Comparison of ENCODE assay signal across 22 cellular contexts in genomic region chr13:113732961-113733950, GRCh38. TPM values are rescaled to one million over a fixed set of nuclear protein-coding genes. Genes with fewer than 3 reads are reported as not detected.
DNase-seq lines count a peak whose midpoint lies in the region; ATAC-seq, FAIRE-seq and TF ChIP-seq lines count a peak whose summit lies in the region.
"Had no signal": no experiment of that assay in that cellular context is flagged by ENCODE, and none has a peak within 500 bp of the region (broad histone marks: within the 10 kb centered on the region; RNA-seq: fewer than 3 reads in every experiment).

No MANE protein-coding gene starts in this region.

- H3K27ac ChIP-seq in left ventricle myocardium inferior (replicated peaks): no peak overlapping the region
- H3K27ac ChIP-seq in GM12878 (ENCODE audit: control insufficient read depth, insufficient read depth): no peak overlapping the region
- no peak overlapping the region for H3K27ac ChIP-seq in lower lobe of right lung
- H3K27ac ChIP-seq: SJSA1 had no signal

- POLR2A ChIA-PET in GM12878 (lab: Charles Lee): no interaction called here

- no peak overlapping the region for H2AFZ ChIP-seq in GM12878 (ENCODE audit: control insufficient read depth, low read depth, low read length)

- TF ChIP-seq POLR2A in GM12878 (IDR thresholded peaks at IDR 0.05; ENCODE audit: low read depth, low read length): no peak

- ATAC-seq in Right ventricle myocardium superior (ENCODE audit: poor library complexity): no peak
- no peak for ATAC-seq in GM12878
- ATAC-seq in lower lobe of right lung: no peak
- no peak for ATAC-seq in GM21423 (IDR thresholded peaks at IDR 0.05; ENCODE audit: unreplicated experiment)
- no peak for ATAC-seq in GM21619 (IDR thresholded peaks at IDR 0.05; ENCODE audit: unreplicated experiment)
- ATAC-seq: CD8-positive, alpha-beta T cell; PC-3 had no signal

- intact Hi-C loops in Right ventricle myocardium superior (cut with DNase I) (no loop called here), left ventricle myocardium inferior (cut with micrococcal nuclease) (no loop called here), GM12878 (cut with micrococcal nuclease; ENCODE audit: unreplicated experiment) (no loop called here), lower lobe of right lung (cut with DNase I) (no loop called here)

- RAD21 ChIA-PET in GM12878 (lab: Charles Lee; ENCODE audit: unreplicated experiment): no interaction called here

- no peaks in the 10 kb centered on the region for H4K20me1 ChIP-seq in GM12878 (ENCODE audit: control insufficient read depth, insufficient read depth)

- no TSS peak for BruUV-seq in GM12878 (replicated peaks; lab: Mats Ljungman, UMichigan)

- H3K79me2 ChIP-seq in GM12878 (ENCODE audit: control insufficient read depth, insufficient read depth, low read length): no peaks in the 10 kb centered on the region

- WGBS in GM12878 (ENCODE audit: insufficient coverage, insufficient replicate concordance, low lambda C conversion rate, missing lambda C conversion rate): 72% methylated on average over 47 of the region's 55 CpGs

- TF ChIP-seq CTCF in left ventricle myocardium inferior (IDR thresholded peaks at IDR 0.05; ENCODE audit: borderline replicate concordance): no peak
- TF ChIP-seq CTCF in GM12878 (IDR thresholded peaks at IDR 0.05 in 2 of 3, conservative IDR thresholded peaks at IDR 0.05 in 1 of 3; ENCODE audit: control insufficient read depth in 2 of 3, extremely low read depth in 1 of 3, insufficient read depth in 1 of 3, low read depth in 3 of 3, low read length in 3 of 3): no peak
- no peak for TF ChIP-seq CTCF in lower lobe of right lung (IDR thresholded peaks at IDR 0.05)

- H3K27me3 ChIP-seq in left ventricle myocardium inferior (ENCODE audit: low read depth) (peaks cover 25% of the 10 kb centered on the region), GM12878 (replicated peaks in 1 of 2; ENCODE audit: control insufficient read depth in 2 of 2, insufficient read depth in 2 of 2, low read length in 1 of 2) (no peaks in the 10 kb centered on the region; a peak in 1 of 4 replicates), lower lobe of right lung (ENCODE audit: low read depth) (peaks cover 5% of the 10 kb centered on the region)

- peak; percentile 31 for DNase-seq in Right ventricle myocardium superior
- DNase-seq in left ventricle myocardium inferior: no peak
- no peak for DNase-seq in GM12878 (ENCODE audit: low read depth, low spot score)
- peak; percentile 24 for DNase-seq in lower lobe of right lung
- DNase-seq in urothelium cell line (ENCODE audit: low spot score): no peak
- no peak for DNase-seq in NCI-H510A treated with DMSO at 0.1 percent for 48 hours (lab: John Stamatoyannopoulos, UW)
- DNase-seq: 8988T; CD8-positive, alpha-beta T cell; DMS53; EL; IMR-90; NCI-H1417; NCI-H187; NCI-H2227 treated with DMSO at 0.1 percent for 48 hours; NCI-H524; PC-3 had no signal

- H3K4me3 ChIP-seq in left ventricle myocardium inferior (no peak overlapping the region), GM12878 (no peak overlapping the region), lower lobe of right lung (no peak overlapping the region)
- H3K4me3 ChIP-seq: SJSA1 had no signal

- no peak overlapping the region for H3K4me2 ChIP-seq in GM12878 (ENCODE audit: control insufficient read depth, insufficient read depth)

- H3K36me3 ChIP-seq in left ventricle myocardium inferior (no peaks in the 10 kb centered on the region), GM12878 (ENCODE audit: control insufficient read depth in 2 of 2, insufficient read depth in 2 of 2, low read length in 1 of 2) (no peaks in the 10 kb centered on the region), lower lobe of right lung (no peaks in the 10 kb centered on the region)
- H3K36me3 ChIP-seq: SJSA1 had no signal

- TF ChIP-seq EP300 in GM12878 (IDR thresholded peaks at IDR 0.05; ENCODE audit: borderline replicate concordance in 1 of 2, control insufficient read depth in 1 of 2, low read depth in 2 of 2, low read length in 2 of 2): no peak

- H3K9ac ChIP-seq in GM12878 (ENCODE audit: control insufficient read depth, insufficient read depth, low read length): no peak overlapping the region

- no peak for TF ChIP-seq RAD21 in GM12878 (IDR thresholded peaks at IDR 0.05; ENCODE audit: insufficient read depth, low read depth, low read length)

- in situ Hi-C loops in GM12878 (cut with MboI): no loop called here

- no peak for FAIRE-seq in GM12878 (lab: Jason Lieb, UNC)
- peak; percentile 100 for FAIRE-seq in urothelium cell line (lab: Jason Lieb, UNC)
- FAIRE-seq: GM12892, GM18507, H54 had no signal

- H3K9me3 ChIP-seq in left ventricle myocardium inferior (replicated peaks): no peaks in the 10 kb centered on the region
- H3K9me3 ChIP-seq in GM12878 (replicated peaks; ENCODE audit: control insufficient read depth, insufficient read depth, low read length): no peaks in the 10 kb centered on the region; the same call in 2 of the 3 replicates
- no peaks in the 10 kb centered on the region for H3K9me3 ChIP-seq in lower lobe of right lung

- SMC1A ChIA-PET in GM12878 (lab: Charles Lee; ENCODE audit: uncharacterized antibody, unreplicated experiment): no interaction called here

- CTCF ChIA-PET in GM12878 (lab: Yijun Ruan, JAX): no interaction called here

- H3K4me1 ChIP-seq in left ventricle myocardium inferior: peaks cover 12% of the 10 kb centered on the region
- H3K4me1 ChIP-seq in GM12878 (ENCODE audit: control insufficient read depth, insufficient read depth, low read length): no peaks in the 10 kb centered on the region
- H3K4me1 ChIP-seq in lower lobe of right lung: no peaks in the 10 kb centered on the region
- H3K4me1 ChIP-seq: SJSA1 had no signal

TF ChIP-seq in GM12878, 131 proteins besides CTCF, POLR2A, EP300 and RAD21:
- TF ChIP-seq SMAD1 (IDR thresholded peaks at IDR 0.05; ENCODE audit: low read depth, partially characterized antibody) (no peak), PBX3 (IDR thresholded peaks at IDR 0.05; ENCODE audit: insufficient replicate concordance, low read depth, low read length) (peak; percentile 45), BCL3 (IDR thresholded peaks at IDR 0.05; ENCODE audit: borderline replicate concordance, insufficient read depth, low read depth, low read length, poor library complexity, severe bottlenecking) (peak; percentile 75)

RNA-seq across cellular contexts. Expression of gene TMEM255B, which starts 25.8 kb away (rescaled TPM):
- total RNA-seq in Right ventricle myocardium superior (6.9 TPM), left ventricle myocardium inferior (7.7 TPM), GM12878 (2014; rRNA removed) (0.06 and 0.22 TPM in 2 replicates), GM12878 (2014; rRNA removed; fragmentation: Illumina TruSeq; extraction: Trizol) (0.13 and 0.18 TPM in 2 replicates), GM12878 (2021) (0.43 and 0.62 TPM in 2 replicates), lower lobe of right lung (21.5 TPM)
- 0.95 and 1.4 TPM in 2 replicates for total RNA-seq in GM12878 (2013; cell fraction: nucleolus; rRNA removed)
- 0.04 TPM for polyA plus RNA-seq in GM12878 (2011; ENCODE audit: low read depth)
- polyA plus RNA-seq in GM12878 (2011; rRNA removed) (0.04 and 0.05 TPM in 2 replicates), GM12878 (2014; fragmentation: Illumina TruSeq; extraction: Trizol) (0.05 and 0.15 TPM in 2 replicates), GM12878 (2014; fragmentation: Nextera tagmentation; extraction: Ambion mirVana) (not detected), GM12878 (2014; rRNA removed) (0.23 and 0.27 TPM in 2 replicates), GM12878 (2016; fragmentation: Nextera tagmentation; extraction: Ambion mirVana) (under 1 TPM in 1 of 2 experiments, not detected in 1; 0.04 TPM)
- 0.03 TPM in 2 replicates for polyA plus RNA-seq in GM12878 (2011; cell fraction: cytosol; rRNA removed)
- 0.19 and 0.29 TPM in 2 replicates for polyA plus RNA-seq in GM12878 (2011; cell fraction: nucleus; rRNA removed)
- polyA plus RNA-seq in GM12878 (2012): 0.57 and 0.81 TPM in 2 replicates
- polyA minus RNA-seq in GM12878 (2011; rRNA and poly(A)+ RNA removed): not detected in 2 replicates
- polyA minus RNA-seq in GM12878 (2011; cell fraction: cytosol; rRNA and poly(A)+ RNA removed): not detected in 2 replicates
- 0.24 and 0.38 TPM in 2 replicates for polyA minus RNA-seq in GM12878 (2011; cell fraction: nucleus; rRNA and poly(A)+ RNA removed)

Comparison
In these comparisons a context has a peak if more than half of its experiments do, and no peak if none do; other contexts are left out.
1. DNase-seq: peak in Right ventricle myocardium superior (single experiment) and lower lobe of right lung (single experiment); none in left ventricle myocardium inferior (single experiment), GM12878 (single experiment), urothelium cell line (single experiment) and NCI-H510A treated with DMSO at 0.1 percent for 48 hours (single experiment).